Comparison of ENCODE assay signal across 25 cellular contexts in the genomic region with DNA sequence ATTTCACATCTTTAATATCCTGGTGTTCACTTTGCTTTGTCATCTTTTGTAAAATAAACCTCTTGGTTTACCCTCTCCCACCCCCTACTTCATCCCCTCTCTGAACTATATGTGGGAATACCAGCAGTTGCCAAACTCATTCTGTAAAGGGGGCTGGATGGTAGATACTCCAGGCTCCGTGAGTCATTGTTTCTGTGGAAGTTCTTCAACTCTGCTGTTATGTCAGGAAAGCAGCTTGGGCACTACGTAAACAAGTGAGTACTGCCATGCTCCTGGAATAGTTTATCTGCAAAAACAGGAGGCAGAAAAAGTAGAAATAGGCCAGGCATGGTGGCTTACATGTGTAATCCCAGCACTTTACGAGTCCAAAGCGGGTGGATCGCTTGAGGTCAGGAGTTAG.
"Had no signal": no experiment of that assay in that cellular context is flagged by ENCODE, and none has a peak within 500 bp of the region (broad histone marks: within the 10 kb centered on the region; RNA-seq: fewer than 3 reads in every experiment).

No MANE protein-coding gene starts in this region.

- H3K27me3 Mint-ChIP-seq: activated CD4-positive, alpha-beta T cell treated with anti-CD3 and anti-CD28 coated beads for 36 hours; activated naive CD8-positive, alpha-beta T cell had no signal

- H3K9me3 ChIP-seq: breast epithelium, SK-N-SH had no signal

- H3K27ac ChIP-seq: breast epithelium, VCaP had no signal

- H3K27ac Mint-ChIP-seq: activated CD4-positive, alpha-beta T cell treated with anti-CD3 and anti-CD28 coated beads for 36 hours; activated naive CD8-positive, alpha-beta T cell; activated T-cell treated with anti-CD3 and anti-CD28 coated beads, Interleukin-2, amount 50 U/mL, for 72 hours; activated T-helper 2 cell treated with anti-CD3 and anti-CD28 coated beads, Interferon-gamma antibody, Interleukin-2, Interleukin-4, amounts not matched to agents 10 μg/mL and 5 μg/mL and 100 μg/mL, durations not matched to agents 14 hours and 24 hours and 36 hours had no signal

- H3K4me3 Mint-ChIP-seq: activated CD4-positive, alpha-beta T cell treated with anti-CD3 and anti-CD28 coated beads for 36 hours; activated naive CD8-positive, alpha-beta T cell; activated T-cell treated with anti-CD3 and anti-CD28 coated beads, Interleukin-2, amount 50 U/mL, for 72 hours had no signal

- DNase-seq: activated CD4-positive, alpha-beta T cell treated with anti-CD3 and anti-CD28 coated beads for 36 hours; activated CD4-positive, alpha-beta T cell treated with anti-CD3 and anti-CD28 coated beads, Interleukin-2, amount 50 U/mL, for 4 hours; activated CD4-positive, CD25-positive, alpha-beta regulatory T cell; activated CD8-positive, alpha-beta memory T cell treated with anti-CD3 and anti-CD28 coated beads for 24 hours; activated gamma-delta T cell treated with Interleukin-2 at 50 U/mL for 16 hours; activated T-cell treated with anti-CD3 and anti-CD28 coated beads, Interleukin-2, amount 50 U/mL, for 72 hours; caudate nucleus; Karpas-422; MM.1S; NCI-H1105 treated with DMSO at 0.1 percent for 48 hours; NCI-H1436 treated with DMSO at 0.1 percent for 48 hours; NCI-H187; NCI-H2081; NCI-H510A treated with DMSO at 0.1 percent for 48 hours; NCI-H69; NK-92 treated with Interleukin-12 subunit alpha and Interleukin-12 subunit beta, amount 100 ng/mL, for 24 hours; OCI-M1; RPMI8226; SK-N-SH; T-helper 1 cell had no signal

- H3K4me3 ChIP-seq: breast epithelium, K562 had no signal

- H3K36me3 Mint-ChIP-seq: activated naive CD8-positive, alpha-beta T cell had no signal

- H3K4me1 ChIP-seq: breast epithelium had no signal

- H3K9me3 Mint-ChIP-seq: activated T-cell treated with anti-CD3 and anti-CD28 coated beads, Interleukin-2, amount 50 U/mL, for 72 hours; activated T-helper 2 cell treated with anti-CD3 and anti-CD28 coated beads, Interferon-gamma antibody, Interleukin-2, Interleukin-4, amounts not matched to agents 10 μg/mL and 5 μg/mL and 100 μg/mL, durations not matched to agents 14 hours and 24 hours and 36 hours had no signal

- H3K27me3 ChIP-seq: breast epithelium had no signal
